In the genomic region with DNA sequence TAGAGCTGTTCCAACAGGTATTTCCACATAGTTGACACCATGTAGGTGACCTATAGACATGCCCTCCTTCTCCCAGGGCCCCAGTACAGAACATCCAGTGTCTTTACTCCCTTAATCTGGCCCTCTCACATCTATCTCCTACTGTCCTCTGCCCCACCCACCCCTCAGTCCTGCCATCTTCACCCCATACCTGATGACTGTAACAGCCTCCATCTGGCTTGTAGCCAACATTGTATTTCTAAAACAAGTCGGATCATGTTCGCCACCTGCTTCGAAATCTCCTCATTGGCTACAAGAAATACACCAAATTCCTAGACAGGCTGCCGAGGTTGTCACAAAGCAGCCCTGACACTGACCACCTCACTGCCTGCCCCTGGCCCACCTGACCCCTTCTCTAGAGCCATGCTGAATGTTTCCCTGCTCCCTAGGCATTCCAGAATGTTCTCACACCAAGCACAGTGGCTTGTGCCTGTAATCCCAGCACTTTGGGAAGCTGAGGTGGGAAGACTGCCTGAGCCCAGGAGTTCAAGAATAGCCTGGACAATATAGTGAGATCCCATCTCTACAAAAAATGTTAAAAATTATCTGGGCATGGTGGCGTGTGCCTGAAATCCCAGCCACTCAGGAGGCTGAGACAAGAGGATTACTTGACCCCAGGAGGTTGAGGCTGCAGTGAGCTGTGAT, we compare ENCODE assay signal across 14 cellular contexts. TPM values are rescaled to one million over a fixed set of nuclear protein-coding genes. Genes with fewer than 3 reads are reported as not detected.
DNase-seq lines count a peak whose midpoint lies in the region; ATAC-seq and TF ChIP-seq lines count a peak whose summit lies in the region.
"Had no signal": no experiment of that assay in that cellular context is flagged by ENCODE, and none has a peak within 500 bp of the region (broad histone marks: within the 10 kb centered on the region; RNA-seq: fewer than 3 reads in every experiment).

No MANE protein-coding gene starts in this region.

- 88% methylated on average over 5 of the region's 5 CpGs for WGBS in hepatocyte (ENCODE audit: low lambda C conversion rate, missing lambda C conversion rate)
- WGBS in esophagus squamous epithelium, 2 donors: 70 to 82% methylated on average over 4 of the region's 5 CpGs

- H3K9me3 ChIP-seq in CD8-positive, alpha-beta memory T cell (ENCODE audit: low read length): no peaks in the 10 kb centered on the region
- H3K9me3 ChIP-seq in hepatocyte (ENCODE audit: low read depth) (no peaks in the 10 kb centered on the region), esophagus squamous epithelium (no peaks in the 10 kb centered on the region)
- H3K9me3 ChIP-seq: left lung, Peyer's patch had no signal

- H3K27ac Mint-ChIP-seq in T-helper 1 cell treated with Interleukin-12 subunit alpha and Interleukin-12 subunit beta and Interleukin-4 antibody, amounts not matched to agents 30 μg/mL and 1 μg/mL, for 36 hours: peak overlapping the region; percentile 57
- H3K27ac Mint-ChIP-seq in CD8-positive, alpha-beta memory T cell: peak overlapping the region in 7 of 8 donors; percentile 4 to 81 (median 49)
- 0 out of 2 replicates have a peak overlapping the region, but pooled peaks have one; percentile 38 for H3K27ac Mint-ChIP-seq in WTC11
- H3K27ac Mint-ChIP-seq: activated CD8-positive, alpha-beta memory T cell treated with anti-CD3 and anti-CD28 coated beads, Interleukin-2, amount 10 ng/mL, durations not matched to agents 7 days and 5 days had no signal

- H3K4me1 ChIP-seq in CD8-positive, alpha-beta memory T cell (ENCODE audit: insufficient read depth, low read length): peaks cover 40% of the 10 kb centered on the region
- H3K4me1 ChIP-seq in hepatocyte (ENCODE audit: insufficient read depth) (no peaks in the 10 kb centered on the region), esophagus squamous epithelium (peaks cover 6 to 24% (median 6%) of the 10 kb centered on the region in 3 donors)

- ATAC-seq in WTC11 (no peak), HG03097 (IDR thresholded peaks at IDR 0.05; ENCODE audit: low FRiP score, unreplicated experiment) (no peak), GM18519 (IDR thresholded peaks at IDR 0.05; ENCODE audit: low FRiP score, unreplicated experiment) (no peak)
- ATAC-seq: activated CD8-positive, alpha-beta memory T cell treated with anti-CD3 and anti-CD28 coated beads, Interleukin-2, amount 10 ng/mL, durations not matched to agents 7 days and 5 days; left lung had no signal

- CTCF ChIA-PET in CD8-positive, alpha-beta memory T cell (lab: Charles Lee): interaction anchor here (1.4 to 1.9 kb wide), 3 partner anchors 10 to 47 kb away, joined by 3 to 7 read pairs (median 4); no protein-coding TSS in a partner anchor
- CTCF ChIA-PET in WTC11 (lab: Charles Lee): interaction anchor here (1.5 kb wide), 1 partner anchor 47 kb away, joined by 3 read pairs; no protein-coding TSS in a partner anchor

- H3K27me3 ChIP-seq in CD8-positive, alpha-beta memory T cell (ENCODE audit: insufficient read depth, low read length, poor library complexity, severe bottlenecking): no peaks in the 10 kb centered on the region
- H3K27me3 ChIP-seq in hepatocyte (no peaks in the 10 kb centered on the region), esophagus squamous epithelium (peaks cover 0 to 43% (median 0%) of the 10 kb centered on the region in 4 donors)
- H3K27me3 ChIP-seq: left lung, Peyer's patch had no signal

- no peaks in the 10 kb centered on the region for H3K79me2 ChIP-seq in hepatocyte

- POLR2A ChIA-PET in CD8-positive, alpha-beta memory T cell (lab: Charles Lee): interaction anchor here (0.6 kb wide), 1 partner anchor 97 kb away, joined by 3 read pairs; no protein-coding TSS in a partner anchor
- POLR2A ChIA-PET in WTC11 (lab: Charles Lee): no interaction called here

- TF ChIP-seq CTCF in WTC11 (IDR thresholded peaks at IDR 0.05) (no peak), hepatocyte (IDR thresholded peaks at IDR 0.05; ENCODE audit: poor library complexity) (no peak), esophagus squamous epithelium (IDR thresholded peaks at IDR 0.05) (no peak)

- intact Hi-C loops in esophagus squamous epithelium (cut with DNase I): no loop called here

- no peak overlapping the region for H3K4me3 Mint-ChIP-seq in T-helper 1 cell treated with Interleukin-12 subunit alpha and Interleukin-12 subunit beta and Interleukin-4 antibody, amounts not matched to agents 30 μg/mL and 1 μg/mL, for 36 hours
- H3K4me3 Mint-ChIP-seq in CD8-positive, alpha-beta memory T cell: peak overlapping the region in 2 of 7 donors; percentile 32 to 40
- H3K4me3 Mint-ChIP-seq in WTC11: no peak overlapping the region
- H3K4me3 Mint-ChIP-seq: activated CD8-positive, alpha-beta memory T cell treated with anti-CD3 and anti-CD28 coated beads, Interleukin-2, amount 10 ng/mL, durations not matched to agents 7 days and 5 days had no signal

- no peaks in the 10 kb centered on the region for H3K36me3 ChIP-seq in CD8-positive, alpha-beta memory T cell (ENCODE audit: insufficient read depth, low read length)
- H3K36me3 ChIP-seq in hepatocyte (replicated peaks; ENCODE audit: insufficient read depth, low read depth) (no peaks in the 10 kb centered on the region), esophagus squamous epithelium (no peaks in the 10 kb centered on the region)
- H3K36me3 ChIP-seq: left lung, Peyer's patch had no signal

- peaks cover 51% of the 10 kb centered on the region for H3K4me1 Mint-ChIP-seq in T-helper 1 cell treated with Interleukin-12 subunit alpha and Interleukin-12 subunit beta and Interleukin-4 antibody, amounts not matched to agents 30 μg/mL and 1 μg/mL, for 36 hours (ENCODE audit: low read depth)
- H3K4me1 Mint-ChIP-seq in CD8-positive, alpha-beta memory T cell: peaks cover 44 to 63% (median 58%) of the 10 kb centered on the region in 3 donors
- H3K4me1 Mint-ChIP-seq in WTC11: peaks cover 6% of the 10 kb centered on the region; the same call in 1 of the 2 replicates

- no peaks in the 10 kb centered on the region for H4K20me1 ChIP-seq in hepatocyte (ENCODE audit: insufficient read depth, poor library complexity, severe bottlenecking)

- no peaks in the 10 kb centered on the region for H3K27me3 Mint-ChIP-seq in T-helper 1 cell treated with Interleukin-12 subunit alpha and Interleukin-12 subunit beta and Interleukin-4 antibody, amounts not matched to agents 30 μg/mL and 1 μg/mL, for 36 hours (ENCODE audit: low read depth)
- no peaks in the 10 kb centered on the region for H3K27me3 Mint-ChIP-seq in CD8-positive, alpha-beta memory T cell
- no peaks in the 10 kb centered on the region for H3K27me3 Mint-ChIP-seq in WTC11 (ENCODE audit: low read depth)
- H3K27me3 Mint-ChIP-seq: activated CD8-positive, alpha-beta memory T cell treated with anti-CD3 and anti-CD28 coated beads, Interleukin-2, amount 10 ng/mL, durations not matched to agents 7 days and 5 days had no signal

- H3K9me3 Mint-ChIP-seq in T-helper 1 cell treated with Interleukin-12 subunit alpha and Interleukin-12 subunit beta and Interleukin-4 antibody, amounts not matched to agents 30 μg/mL and 1 μg/mL, for 36 hours: no peaks in the 10 kb centered on the region
- H3K9me3 Mint-ChIP-seq in CD8-positive, alpha-beta memory T cell: no peaks in the 10 kb centered on the region
- no peaks in the 10 kb centered on the region for H3K9me3 Mint-ChIP-seq in WTC11

- DNase-seq in T-helper 1 cell: no peak
- no peak for DNase-seq in CD8-positive, alpha-beta memory T cell
- DNase-seq in WTC11 (ENCODE audit: low spot score): no peak
- no peak for DNase-seq in hepatocyte (ENCODE audit: low spot score)
- no peak for DNase-seq in esophagus squamous epithelium (lab: John Stamatoyannopoulos, UW)
- DNase-seq: activated CD8-positive, alpha-beta memory T cell treated with anti-CD3 and anti-CD28 coated beads, Interleukin-2, amount 10 ng/mL, durations not matched to agents 7 days and 5 days; left lung; NCI-H1417; Peyer's patch had no signal

- H3K36me3 Mint-ChIP-seq in T-helper 1 cell treated with Interleukin-12 subunit alpha and Interleukin-12 subunit beta and Interleukin-4 antibody, amounts not matched to agents 30 μg/mL and 1 μg/mL, for 36 hours (ENCODE audit: low read depth): peaks cover 33% of the 10 kb centered on the region
- peaks cover 0 to 79% (median 6%) of the 10 kb centered on the region in 3 donors for H3K36me3 Mint-ChIP-seq in CD8-positive, alpha-beta memory T cell
- H3K36me3 Mint-ChIP-seq in WTC11: no peaks in the 10 kb centered on the region

- no peak for TF ChIP-seq POLR2A in esophagus squamous epithelium (IDR thresholded peaks at IDR 0.05)

- no peak overlapping the region for H3K4me3 ChIP-seq in CD8-positive, alpha-beta memory T cell (ENCODE audit: low read length)
- H3K4me3 ChIP-seq in hepatocyte: no peak overlapping the region
- no peak overlapping the region for H3K4me3 ChIP-seq in esophagus squamous epithelium
- H3K4me3 ChIP-seq: left lung, Peyer's patch, skin epidermis had no signal

- H3K4me2 ChIP-seq in hepatocyte: no peak overlapping the region

- H2AFZ ChIP-seq in hepatocyte: no peak overlapping the region

- H3K27ac ChIP-seq in CD8-positive, alpha-beta memory T cell (ENCODE audit: low read depth, low read length): no peak overlapping the region
- H3K27ac ChIP-seq in hepatocyte: peak overlapping the region; percentile 20
- no peak overlapping the region for H3K27ac ChIP-seq in esophagus squamous epithelium
- H3K27ac ChIP-seq: left lung had no signal

- no peaks in the 10 kb centered on the region for H3K9me2 ChIP-seq in hepatocyte (replicated peaks; ENCODE audit: insufficient read depth)

RNA-seq across cellular contexts. Expression of a gene that starts 6.0 kb away (rescaled TPM):
- 10 to 100 TPM; 83.5 to 84.5 TPM for total RNA-seq in CD8-positive, alpha-beta memory T cell
- polyA plus RNA-seq in CD8-positive, alpha-beta memory T cell: 2.5 TPM
- total RNA-seq in WTC11 (2021) (0.13 to 0.21 TPM (median 0.14 TPM) in 3 replicates), hepatocyte (0.50 and 1.7 TPM in 2 replicates), esophagus squamous epithelium (1 to 10 TPM in 1 of 4 donors, under 1 TPM in 3; 0.04 to 4.3 (median 0.87) TPM)
- polyA plus RNA-seq in hepatocyte: 0.06 and 0.44 TPM in 2 replicates
- total RNA-seq: LHCN-M2 had no signal

Comparison
In these comparisons a context has a peak if more than half of its experiments do, and no peak if none do; other contexts are left out.
1. RNA of a gene that starts 6.0 kb away (total RNA-seq): 83.5 to 84.5 TPM in CD8-positive, alpha-beta memory T cell; 0.04 to 4.3 TPM in esophagus squamous epithelium, 0.50 to 1.7 TPM in hepatocyte and 0.13 to 0.21 TPM in WTC11; every median in the first group is over 10 times any median in the second.
2. Peak in every context shown above with its lines, with median percentiles within 50 percentile points of each other: H3K27ac Mint-ChIP-seq.